In genomic region chr6:54850061-54850460, GRCh38 we compare ENCODE assay signal across 24 cellular contexts. TPM values are rescaled to one million over a fixed set of nuclear protein-coding genes. Genes with fewer than 3 reads are reported as not detected.
A peak's percentile ranks its signal among the peaks of the same experiment; 100 is the strongest.
DNase-seq lines count a peak whose midpoint lies in the region; ATAC-seq, FAIRE-seq and TF ChIP-seq lines count a peak whose summit lies in the region.
"Had no signal": no experiment of that assay in that cellular context is flagged by ENCODE, and none has a peak within 500 bp of the region (broad histone marks: within the 10 kb centered on the region; RNA-seq: fewer than 3 reads in every experiment).

No MANE protein-coding gene starts in this region.

- TF ChIP-seq CTCF in mammary epithelial cell (conservative IDR thresholded peaks at IDR 0.05 in 1 of 2, IDR thresholded peaks at IDR 0.05 in 1 of 2; ENCODE audit: extremely low read depth in 1 of 2, insufficient read depth in 1 of 2, low read depth in 1 of 2, low read length in 2 of 2): no peak
- no peak for TF ChIP-seq CTCF in breast epithelium (IDR thresholded peaks at IDR 0.05)
- no peak for TF ChIP-seq CTCF in keratinocyte (optimal IDR thresholded peaks at IDR 0.05 in 1 of 3, IDR thresholded peaks at IDR 0.05 in 1 of 3, conservative IDR thresholded peaks at IDR 0.05 in 1 of 3; ENCODE audit: extremely low read depth in 1 of 3, insufficient read depth in 2 of 3, low read length in 3 of 3)
- no peak for TF ChIP-seq CTCF in osteoblast (IDR thresholded peaks at IDR 0.05; ENCODE audit: extremely low read depth, low read depth, low read length)
- TF ChIP-seq CTCF in omental fat pad (IDR thresholded peaks at IDR 0.05): no peak
- TF ChIP-seq CTCF in sigmoid colon (IDR thresholded peaks at IDR 0.05): no peak

- H3K27me3 ChIP-seq in mammary epithelial cell (ENCODE audit: insufficient read depth, low read length) (no peaks in the 10 kb centered on the region), breast epithelium (no peaks in the 10 kb centered on the region), keratinocyte (ENCODE audit: control insufficient read depth, extremely low read depth, insufficient read depth, low read length) (no peaks in the 10 kb centered on the region), osteoblast (ENCODE audit: insufficient read depth, low read length) (peaks cover 23% of the 10 kb centered on the region), sigmoid colon (peaks cover 0 to 32% (median 5%) of the 10 kb centered on the region in 3 donors)

- WGBS in mammary epithelial cell (ENCODE audit: low coverage, missing lambda C conversion rate): 30% methylated on average over 1 of the region's 1 CpG
- 12 to 56% methylated on average over 1 of the region's 1 CpG for WGBS in sigmoid colon, 2 donors

- H4K20me1 ChIP-seq in mammary epithelial cell (ENCODE audit: insufficient read depth, low read length) (peaks cover 2% of the 10 kb centered on the region), keratinocyte (ENCODE audit: control insufficient read depth, extremely low read depth, insufficient read depth, low read length) (peaks cover 3% of the 10 kb centered on the region), osteoblast (ENCODE audit: insufficient read depth, low read length) (no peaks in the 10 kb centered on the region)

- peaks cover 82% of the 10 kb centered on the region for H3K79me2 ChIP-seq in mammary epithelial cell (ENCODE audit: insufficient read depth, low read length)
- peaks cover 71% of the 10 kb centered on the region for H3K79me2 ChIP-seq in keratinocyte (ENCODE audit: control insufficient read depth, insufficient read depth, low read length)
- H3K79me2 ChIP-seq in osteoblast (ENCODE audit: insufficient read depth, low read length): no peaks in the 10 kb centered on the region

- H3K4me1 ChIP-seq in mammary epithelial cell (ENCODE audit: insufficient read depth, low read length): peaks cover 27% of the 10 kb centered on the region
- H3K4me1 ChIP-seq in breast epithelium: no peaks in the 10 kb centered on the region
- peaks cover 23% of the 10 kb centered on the region for H3K4me1 ChIP-seq in keratinocyte (ENCODE audit: control insufficient read depth, extremely low read depth, insufficient read depth, low read length)
- H3K4me1 ChIP-seq in osteoblast (ENCODE audit: insufficient read depth, low read length): peaks cover 4% of the 10 kb centered on the region
- H3K4me1 ChIP-seq in sigmoid colon: peaks cover 0 to 12% (median 5%) of the 10 kb centered on the region in 4 donors
- H3K4me1 ChIP-seq: A549 had no signal

- CTCF ChIA-PET in mammary epithelial cell (lab: Charles Lee; ENCODE audit: low non-redundant PET): no interaction called here

- H3K4me3 ChIP-seq in mammary epithelial cell (replicated peaks in 1 of 3; ENCODE audit: insufficient read depth in 1 of 3, low read depth in 2 of 3, low read length in 3 of 3) (peak overlapping the region in 2 of 3 experiments; percentile 70 to 82), breast epithelium (no peak overlapping the region), keratinocyte (ENCODE audit: control insufficient read depth in 2 of 3, extremely low read depth in 1 of 3, insufficient read depth in 2 of 3, low read depth in 1 of 3, low read length in 3 of 3) (no peak overlapping the region), osteoblast (ENCODE audit: insufficient read depth, low read length) (no peak overlapping the region), sigmoid colon (no peak overlapping the region)
- H3K4me3 ChIP-seq: A549 had no signal

- ATAC-seq in omental fat pad (ENCODE audit: low FRiP score) (no peak), GM21786 (IDR thresholded peaks at IDR 0.05; ENCODE audit: unreplicated experiment) (no peak)
- ATAC-seq: A549 had no signal

- TF ChIP-seq EP300 in sigmoid colon (IDR thresholded peaks at IDR 0.05): no peak

- no peaks in the 10 kb centered on the region for H3K9me3 ChIP-seq in mammary epithelial cell (replicated peaks; ENCODE audit: insufficient read depth, low read length)
- H3K9me3 ChIP-seq in breast epithelium: peaks cover 0 to 8% of the 10 kb centered on the region in 2 donors
- H3K9me3 ChIP-seq in keratinocyte (ENCODE audit: control insufficient read depth, low read depth, low read length): no peaks in the 10 kb centered on the region
- no peaks in the 10 kb centered on the region for H3K9me3 ChIP-seq in osteoblast (ENCODE audit: low read depth, low read length)
- no peaks in the 10 kb centered on the region for H3K9me3 ChIP-seq in sigmoid colon
- H3K9me3 ChIP-seq: A549, Caco-2 had no signal

- H3K9ac ChIP-seq in mammary epithelial cell (ENCODE audit: insufficient read depth, low read length) (no peak overlapping the region), keratinocyte (ENCODE audit: control insufficient read depth, extremely low read depth, insufficient read depth, low read length) (no peak overlapping the region)

- dilution Hi-C loops in mammary epithelial cell (cut with HindIII; ENCODE audit: low sequenced_read_pairs) (no loop called here), keratinocyte (cut with MboI; ENCODE audit: extremely low pct_ligation_motif_present, low sequenced_read_pairs) (no loop called here)

- intact Hi-C loops in mammary epithelial cell (cut with micrococcal nuclease) (no loop called here), breast epithelium (cut with DNase I; ENCODE audit: low total_unique reads) (no loop called here), sigmoid colon (cut with DNase I) (no loop called here)

- H3K4me2 ChIP-seq in mammary epithelial cell (ENCODE audit: insufficient read depth, low read depth, low read length) (peak overlapping the region; percentile 84), keratinocyte (ENCODE audit: control insufficient read depth, extremely low read depth, insufficient read depth, low read depth, low read length) (peak overlapping the region; percentile 22), osteoblast (ENCODE audit: insufficient read depth, low read length) (no peak overlapping the region)
- H3K4me2 ChIP-seq: A549 had no signal

- DNase-seq in mammary epithelial cell (no peak), breast epithelium (ENCODE audit: low spot score in 2 of 2) (no peak), keratinocyte (ENCODE audit: low read depth, low spot score) (no peak), osteoblast (ENCODE audit: insufficient read length, low spot score, missing footprints) (peak; percentile 61), cerebellar nuclear complex (lab: John Stamatoyannopoulos, UW) (no peak), omental fat pad (ENCODE audit: low spot score) (no peak), sigmoid colon (no peak)
- DNase-seq: AML-193; Caco-2; CD4-positive, alpha-beta T cell; DMS153; DMS79; GDM1; H9 had no signal

- TF ChIP-seq POLR2A in breast epithelium (IDR thresholded peaks at IDR 0.05) (no peak), sigmoid colon (IDR thresholded peaks at IDR 0.05) (no peak)

- H3K9me1 ChIP-seq in keratinocyte (ENCODE audit: control insufficient read depth, extremely low read depth, insufficient read depth, low read length): no peaks in the 10 kb centered on the region

- H3K27ac ChIP-seq in mammary epithelial cell (ENCODE audit: insufficient read depth, low read depth, low read length): peak overlapping the region; percentile 99
- no peak overlapping the region for H3K27ac ChIP-seq in breast epithelium
- H3K27ac ChIP-seq in keratinocyte (ENCODE audit: control insufficient read depth, insufficient read depth, low read length): peak overlapping the region; percentile 21
- no peak overlapping the region for H3K27ac ChIP-seq in osteoblast (ENCODE audit: low read depth, low read length)
- no peak overlapping the region for H3K27ac ChIP-seq in sigmoid colon
- H3K27ac ChIP-seq: 22Rv1, A549, C4-2B had no signal

- no peak overlapping the region for H2AFZ ChIP-seq in mammary epithelial cell (ENCODE audit: low read depth, low read length)
- no peak overlapping the region for H2AFZ ChIP-seq in keratinocyte (ENCODE audit: control insufficient read depth, low read length)
- no peak overlapping the region for H2AFZ ChIP-seq in osteoblast (ENCODE audit: low read length)

- BruUV-seq in mammary epithelial cell (replicated peaks; lab: Mats Ljungman, UMichigan): no TSS peak

- H3K36me3 ChIP-seq in mammary epithelial cell (ENCODE audit: insufficient read depth, low read length): peaks cover 7% of the 10 kb centered on the region
- no peaks in the 10 kb centered on the region for H3K36me3 ChIP-seq in breast epithelium
- H3K36me3 ChIP-seq in keratinocyte (ENCODE audit: control insufficient read depth in 2 of 2, extremely low read depth in 1 of 2, insufficient read depth in 2 of 2, low read length in 2 of 2): peaks cover 0 to 6% of the 10 kb centered on the region in 2 experiments
- no peaks in the 10 kb centered on the region for H3K36me3 ChIP-seq in osteoblast (ENCODE audit: insufficient read depth, low read length)
- H3K36me3 ChIP-seq in sigmoid colon: no peaks in the 10 kb centered on the region

- FAIRE-seq in keratinocyte (lab: Jason Lieb, UNC): no peak
- FAIRE-seq: A549, GM12892, GM18507, H1, HTR-8/SVneo had no signal

- in situ Hi-C loops in mammary epithelial cell (cut with MboI; ENCODE audit: low sequenced_read_pairs in 2 of 2): no loop called here

RNA-seq across cellular contexts. Expression of gene FAM83B, which starts 3.5 kb away (rescaled TPM):
- total RNA-seq in mammary epithelial cell: 100 to 1,000 TPM in 1 of 2 donors, 10 to 100 TPM in 1; 52.2 to 101 TPM
- 11.4 TPM for polyA plus RNA-seq in mammary epithelial cell
- polyA minus RNA-seq in mammary epithelial cell: 60.7 TPM
- total RNA-seq in breast epithelium: 10 to 100 TPM in 1 of 3 donors, 1 to 10 TPM in 1, under 1 TPM in 1; 0.16 to 13.6 (median 8.8) TPM
- polyA plus RNA-seq in keratinocyte: 19.3 to 30.3 TPM (median 26.5 TPM) in 3 replicates
- 17.3 TPM for polyA plus RNA-seq in keratinocyte (2011; ENCODE audit: low read depth)
- polyA plus RNA-seq in keratinocyte (2011; cell fraction: cytosol; rRNA removed): 9.3 and 22.6 TPM in 2 replicates
- polyA plus RNA-seq in keratinocyte (2011; cell fraction: nucleus; rRNA removed): 37.4 and 43.7 TPM in 2 replicates
- 16.0 and 22.5 TPM in 2 replicates for polyA plus RNA-seq in keratinocyte (2012; ENCODE audit: low replicate concordance)
- polyA minus RNA-seq in keratinocyte: 23.3 to 129 TPM (median 87.9 TPM) in 3 replicates
- 42.2 TPM for polyA minus RNA-seq in keratinocyte (2011; cell fraction: cytosol; rRNA and poly(A)+ RNA removed)
- 117 and 220 TPM in 2 replicates for polyA minus RNA-seq in keratinocyte (2011; cell fraction: nucleus; rRNA and poly(A)+ RNA removed)
- under 0.01 TPM in 1 of 2 replicates, not detected in the other for total RNA-seq in osteoblast
- total RNA-seq in omental fat pad: under 1 TPM in 3 of 4 donors, not detected in 1; 0.19 to 0.72 (median 0.37) TPM
- under 1 TPM in 1 of 4 donors, not detected in 3; under 0.01 TPM for total RNA-seq in sigmoid colon
- polyA plus RNA-seq in sigmoid colon: 1 to 10 TPM; 3.5 to 5.1 (median 4.8) TPM
- total RNA-seq: CD4-positive, alpha-beta T cell; Daoy had no signal
- polyA plus RNA-seq: BJ had no signal

Comparison
In these comparisons a context has a peak if more than half of its experiments do, and no peak if none do; other contexts are left out.
1. H3K27ac ChIP-seq: peak in mammary epithelial cell (single experiment) and keratinocyte (single experiment); none in breast epithelium (0 of 2), osteoblast (single experiment) and sigmoid colon (0 of 4).
2. H3K4me3 ChIP-seq: peak in mammary epithelial cell (2 of 3); none in breast epithelium (0 of 3), keratinocyte (0 of 3), osteoblast (single experiment) and sigmoid colon (0 of 4).